ENCODE assay signal across 32 cellular contexts in genomic region chr12:69789351-69789750, GRCh38. TPM values are rescaled to one million over a fixed set of nuclear protein-coding genes. Genes with fewer than 3 reads are reported as not detected.
"Had no signal": no experiment of that assay in that cellular context is flagged by ENCODE, and none has a peak within 500 bp of the region (broad histone marks: within the 10 kb centered on the region; RNA-seq: fewer than 3 reads in every experiment).

No MANE protein-coding gene starts in this region.

- DNase-seq: activated effector memory CD4-positive, alpha-beta T cell treated with anti-CD3 and anti-CD28 coated beads, Interleukin-2, amount 50 U/mL, for 16 hours; activated effector memory CD4-positive, alpha-beta T cell treated with Interleukin-2 at 50 U/mL for 16 hours; activated gamma-delta T cell; activated gamma-delta T cell treated with Interleukin-2 at 50 U/mL for 16 hours; activated naive CD4-positive, alpha-beta T cell; activated naive CD4-positive, alpha-beta T cell treated with anti-CD3 and anti-CD28 coated beads for 36 hours; activated naive CD4-positive, alpha-beta T cell treated with anti-CD3 and anti-CD28 coated beads, Interleukin-2, amount 10 ng/mL, durations not matched to agents 7 days and 5 days; activated naive CD4-positive, alpha-beta T cell treated with anti-CD3 and anti-CD28 coated beads, Interleukin-2, amount 50 U/mL, for 16 hours; activated naive CD4-positive, alpha-beta T cell treated with Interleukin-2 at 50 U/mL for 16 hours; activated naive CD8-positive, alpha-beta T cell treated with anti-CD3 and anti-CD28 coated beads for 36 hours; activated naive CD8-positive, alpha-beta T cell treated with anti-CD3 and anti-CD28 coated beads, Interleukin-2, amount 10 ng/mL, durations not matched to agents 7 days and 5 days; activated naive CD8-positive, alpha-beta T cell treated with anti-CD3 and anti-CD28 coated beads, Interleukin-2, amount 50 U/mL, for 24 hours; activated T-cell treated with anti-CD3 and anti-CD28 coated beads, Interleukin-2, amount 50 U/mL, for 1 hour; activated T-cell treated with anti-CD3 and anti-CD28 coated beads, Interleukin-2, amount 50 U/mL, for 24 hours; activated T-cell treated with anti-CD3 and anti-CD28 coated beads, Interleukin-2, amount 50 U/mL, for 4 hours; activated T-cell treated with anti-CD3 and anti-CD28 coated beads, Interleukin-2, amount 50 U/mL, for 48 hours; activated T-cell treated with anti-CD3 and anti-CD28 coated beads, Interleukin-2, amount 50 U/mL, for 72 hours; adrenal gland; amniotic stem cell; amygdala; anterior cingulate cortex; aorta; body of pancreas; brain microvascular endothelial cell; central memory CD4-positive, alpha-beta T cell had no signal

- H3K4me3 ChIP-seq: adrenal gland, ascending aorta, body of pancreas, breast epithelium, cardiac muscle cell had no signal

- ATAC-seq: activated naive CD4-positive, alpha-beta T cell treated with anti-CD3 and anti-CD28 coated beads, Interleukin-2, amount 50 U/mL, for 72 hours; activated naive CD8-positive, alpha-beta T cell treated with anti-CD3 and anti-CD28 coated beads, Interleukin-2, amount 50 U/mL, for 24 hours; activated T-cell treated with anti-CD3 and anti-CD28 coated beads, Interleukin-2, amount 50 U/mL, for 4 hours; activated T-cell treated with anti-CD3 and anti-CD28 coated beads, Interleukin-2, amount 50 U/mL, for 72 hours; activated T-helper 17 cell treated with anti-CD3 and anti-CD28 coated beads, Interleukin-2, amount 50 U/mL, for 72 hours; body of pancreas had no signal

RNA-seq across cellular contexts. Expression of gene MYRFL, which starts 35.7 kb away (rescaled TPM):
- total RNA-seq: activated naive CD4-positive, alpha-beta T cell treated with anti-CD3 and anti-CD28 coated beads for 36 hours; activated naive CD4-positive, alpha-beta T cell treated with anti-CD3 and anti-CD28 coated beads, Interleukin-2, amount 50 U/mL, for 72 hours; activated naive CD8-positive, alpha-beta T cell treated with anti-CD3 and anti-CD28 coated beads for 36 hours; activated naive CD8-positive, alpha-beta T cell treated with anti-CD3 and anti-CD28 coated beads, Interleukin-2, amount 10 ng/mL, durations not matched to agents 7 days and 5 days; activated T-cell treated with anti-CD3 and anti-CD28 coated beads, Interleukin-2, amount 50 U/mL, for 4 hours; activated T-helper 1 cell treated with anti-CD3 and anti-CD28 coated beads, Interleukin-12 subunit alpha, Interleukin-12 subunit beta, Interleukin-2, Interleukin-4 antibody, amounts not matched to agents 30 ng/mL and 10 ng/mL and 1 ng/mL, durations not matched to agents 14 hours and 24 hours and 36 hours; activated T-helper 2 cell treated with anti-CD3 and anti-CD28 coated beads, Interferon-gamma antibody, Interleukin-2, Interleukin-4, amounts not matched to agents 10 μg/mL and 5 μg/mL and 100 μg/mL, durations not matched to agents 14 hours and 24 hours and 36 hours; ascending aorta had no signal
